In genomic region chr3:190619353-190619752, GRCh38 we compare ENCODE assay signal across 24 cellular contexts.
DNase-seq lines count a peak whose midpoint lies in the region; ATAC-seq and TF ChIP-seq lines count a peak whose summit lies in the region.
"Had no signal": no experiment of that assay in that cellular context is flagged by ENCODE, and none has a peak within 500 bp of the region (broad histone marks: within the 10 kb centered on the region; RNA-seq: fewer than 3 reads in every experiment).

No MANE protein-coding gene starts in this region.

- no peaks in the 10 kb centered on the region for H3K4me1 ChIP-seq in breast epithelium
- no peaks in the 10 kb centered on the region for H3K4me1 ChIP-seq in SJCRH30

- peak overlapping the region; percentile 4 for H3K4me3 Mint-ChIP-seq in T-helper 1 cell treated with Interleukin-12 subunit alpha and Interleukin-12 subunit beta and Interleukin-4 antibody, amounts not matched to agents 30 μg/mL and 1 μg/mL, for 36 hours
- no peak overlapping the region for H3K4me3 Mint-ChIP-seq in MCF 10A (ENCODE audit: unreplicated experiment)
- peak overlapping the region; percentile 58 for H3K4me3 Mint-ChIP-seq in activated naive CD8-positive, alpha-beta T cell treated with anti-CD3 and anti-CD28 coated beads, Interleukin-2, amount 10 ng/mL, durations not matched to agents 7 days and 5 days
- peak overlapping the region; percentile 13 to 69 for H3K4me3 Mint-ChIP-seq in stimulated activated naive CD8-positive, alpha-beta T cell treated with anti-CD3 and anti-CD28 coated beads, Interleukin-15, amount 100 ng/mL, for 72 hours
- H3K4me3 Mint-ChIP-seq: CD8-positive, alpha-beta T cell; neural crest cell; WTC11 had no signal

- H3K27ac Mint-ChIP-seq in T-helper 1 cell treated with Interleukin-12 subunit alpha and Interleukin-12 subunit beta and Interleukin-4 antibody, amounts not matched to agents 30 μg/mL and 1 μg/mL, for 36 hours = peak overlapping the region; percentile 94
- peak overlapping the region; percentile 32 for H3K27ac Mint-ChIP-seq in MCF 10A (ENCODE audit: low read depth, unreplicated experiment)
- H3K27ac Mint-ChIP-seq in activated naive CD8-positive, alpha-beta T cell treated with anti-CD3 and anti-CD28 coated beads, Interleukin-2, amount 10 ng/mL, durations not matched to agents 7 days and 5 days = peak overlapping the region; percentile 75
- peak overlapping the region; percentile 94 to 96 for H3K27ac Mint-ChIP-seq in stimulated activated naive CD8-positive, alpha-beta T cell treated with anti-CD3 and anti-CD28 coated beads, Interleukin-15, amount 100 ng/mL, for 72 hours
- H3K27ac Mint-ChIP-seq: CD8-positive, alpha-beta T cell; WTC11 had no signal

- no peaks in the 10 kb centered on the region for H3K36me3 ChIP-seq in breast epithelium
- no peaks in the 10 kb centered on the region for H3K36me3 ChIP-seq in SJCRH30

- TF ChIP-seq CTCF in MCF 10A (IDR thresholded peaks at IDR 0.05; ENCODE audit: unreplicated experiment) = no peak
- no peak for TF ChIP-seq CTCF in breast epithelium (IDR thresholded peaks at IDR 0.05)

- no peaks in the 10 kb centered on the region for H3K9me3 Mint-ChIP-seq in T-helper 1 cell treated with Interleukin-12 subunit alpha and Interleukin-12 subunit beta and Interleukin-4 antibody, amounts not matched to agents 30 μg/mL and 1 μg/mL, for 36 hours
- H3K9me3 Mint-ChIP-seq in MCF 10A (ENCODE audit: unreplicated experiment) = no peaks in the 10 kb centered on the region
- H3K9me3 Mint-ChIP-seq in activated naive CD8-positive, alpha-beta T cell treated with anti-CD3 and anti-CD28 coated beads, Interleukin-2, amount 10 ng/mL, durations not matched to agents 7 days and 5 days = peaks cover 3% of the 10 kb centered on the region
- H3K9me3 Mint-ChIP-seq in stimulated activated naive CD8-positive, alpha-beta T cell treated with anti-CD3 and anti-CD28 coated beads, Interleukin-15, amount 100 ng/mL, for 72 hours = peaks cover 0 to 7% of the 10 kb centered on the region in 2 donors
- H3K9me3 Mint-ChIP-seq: CD8-positive, alpha-beta T cell; IgD-negative memory B cell; WTC11 had no signal

- H3K4me1 Mint-ChIP-seq in T-helper 1 cell treated with Interleukin-12 subunit alpha and Interleukin-12 subunit beta and Interleukin-4 antibody, amounts not matched to agents 30 μg/mL and 1 μg/mL, for 36 hours (ENCODE audit: low read depth) = peaks cover 65% of the 10 kb centered on the region
- no peaks in the 10 kb centered on the region for H3K4me1 Mint-ChIP-seq in MCF 10A (ENCODE audit: insufficient read depth, unreplicated experiment)
- peaks cover 49% of the 10 kb centered on the region for H3K4me1 Mint-ChIP-seq in activated naive CD8-positive, alpha-beta T cell treated with anti-CD3 and anti-CD28 coated beads, Interleukin-2, amount 10 ng/mL, durations not matched to agents 7 days and 5 days
- H3K4me1 Mint-ChIP-seq in stimulated activated naive CD8-positive, alpha-beta T cell treated with anti-CD3 and anti-CD28 coated beads, Interleukin-15, amount 100 ng/mL, for 72 hours = peaks cover 74% of the 10 kb centered on the region

- CTCF ChIA-PET in MCF 10A (lab: Yijun Ruan, JAX) = interaction anchor here (0.6 to 0.7 kb wide), 2 partner anchors 449 to 450 kb away, joined by 3 to 6 read pairs; no protein-coding TSS in a partner anchor

- no peak for ATAC-seq in activated naive CD8-positive, alpha-beta T cell treated with anti-CD3 and anti-CD28 coated beads, Interleukin-2, amount 10 ng/mL, durations not matched to agents 7 days and 5 days (ENCODE audit: low read depth)
- no peak for ATAC-seq in stimulated activated naive CD8-positive, alpha-beta T cell treated with anti-CD3 and anti-CD28 coated beads, Interleukin-15, amount 100 ng/mL, for 72 hours
- ATAC-seq: CD8-positive, alpha-beta T cell; mucosa of descending colon; sciatic nerve; SK-N-SH treated with all-trans-retinoic acid at 6 μM for 48 hours; WTC11 had no signal

- peaks cover 21% of the 10 kb centered on the region for H3K36me3 Mint-ChIP-seq in T-helper 1 cell treated with Interleukin-12 subunit alpha and Interleukin-12 subunit beta and Interleukin-4 antibody, amounts not matched to agents 30 μg/mL and 1 μg/mL, for 36 hours (ENCODE audit: low read depth)
- H3K36me3 Mint-ChIP-seq in MCF 10A (ENCODE audit: insufficient read depth, unreplicated experiment) = peaks cover 23% of the 10 kb centered on the region
- peaks cover 31% of the 10 kb centered on the region for H3K36me3 Mint-ChIP-seq in activated naive CD8-positive, alpha-beta T cell treated with anti-CD3 and anti-CD28 coated beads, Interleukin-2, amount 10 ng/mL, durations not matched to agents 7 days and 5 days
- H3K36me3 Mint-ChIP-seq: WTC11 had no signal

- no peak overlapping the region for H3K4me3 ChIP-seq in breast epithelium
- no peak overlapping the region for H3K4me3 ChIP-seq in SJCRH30
- H3K4me3 ChIP-seq: mucosa of descending colon had no signal

- H3K9me3 ChIP-seq in breast epithelium = no peaks in the 10 kb centered on the region
- no peaks in the 10 kb centered on the region for H3K9me3 ChIP-seq in SJCRH30 (replicated peaks)
- H3K9me3 ChIP-seq: mucosa of descending colon had no signal

- intact Hi-C loops in MCF 10A (cut with micrococcal nuclease) (no loop called here), breast epithelium (cut with DNase I; ENCODE audit: low total_unique reads) (no loop called here)

- TF ChIP-seq POLR2A in breast epithelium (IDR thresholded peaks at IDR 0.05) = no peak

- no peak overlapping the region for H3K27ac ChIP-seq in breast epithelium
- no peak overlapping the region for H3K27ac ChIP-seq in SJCRH30
- H3K27ac ChIP-seq: 22Rv1 had no signal

- POLR2A ChIA-PET in MCF 10A (lab: Yijun Ruan, JAX) = interaction anchor here (0.9 to 1.5 kb wide), 2 partner anchors 8 to 9 kb away, joined by 3 to 4 read pairs; no protein-coding TSS in a partner anchor
- POLR2A ChIA-PET in activated naive CD8-positive, alpha-beta T cell treated with anti-CD3 and anti-CD28 coated beads, Interleukin-2, amount 10 ng/mL, durations not matched to agents 7 days and 5 days (lab: Charles Lee) = interaction anchor here (0.6 to 1.4 kb wide), 2 partner anchors 12 to 106 kb away, joined by 3 to 5 read pairs; partner anchors contain the start of gene IL1RAP

- BruUV-seq in MCF 10A (replicated peaks; lab: Mats Ljungman, UMichigan) = no TSS peak

- DNase-seq in T-helper 1 cell = no peak
- no peak for DNase-seq in MCF 10A (ENCODE audit: unreplicated experiment)
- DNase-seq in breast epithelium (ENCODE audit: low spot score in 2 of 2) = no peak
- no peak for DNase-seq in activated naive CD8-positive, alpha-beta T cell treated with anti-CD3 and anti-CD28 coated beads, Interleukin-2, amount 10 ng/mL, durations not matched to agents 7 days and 5 days
- DNase-seq in stimulated activated naive CD8-positive, alpha-beta T cell treated with anti-CD3 and anti-CD28 coated beads, Interleukin-15, amount 100 ng/mL, for 72 hours = no peak
- DNase-seq in SJCRH30 = no peak
- DNase-seq in DMS 273 (lab: John Stamatoyannopoulos, UW; ENCODE audit: unreplicated experiment) = no peak
- DNase-seq: activated gamma-delta T cell treated with Interleukin-2 at 50 U/mL for 16 hours; CD8-positive, alpha-beta T cell; HCEC 1CT; mucosa of descending colon; NCI-H1105; NCI-H2029 treated with DMSO at 0.1 percent for 48 hours; NCI-H226; NCI-H748 treated with DMSO at 0.1 percent for 48 hours; T1000; trophoblast cell had no signal

- no peaks in the 10 kb centered on the region for H3K27me3 ChIP-seq in breast epithelium
- H3K27me3 ChIP-seq in SJCRH30 = no peaks in the 10 kb centered on the region

- no peaks in the 10 kb centered on the region for H3K27me3 Mint-ChIP-seq in T-helper 1 cell treated with Interleukin-12 subunit alpha and Interleukin-12 subunit beta and Interleukin-4 antibody, amounts not matched to agents 30 μg/mL and 1 μg/mL, for 36 hours (ENCODE audit: low read depth)
- H3K27me3 Mint-ChIP-seq in MCF 10A (ENCODE audit: insufficient read depth, unreplicated experiment) = no peaks in the 10 kb centered on the region
- H3K27me3 Mint-ChIP-seq in activated naive CD8-positive, alpha-beta T cell treated with anti-CD3 and anti-CD28 coated beads, Interleukin-2, amount 10 ng/mL, durations not matched to agents 7 days and 5 days = no peaks in the 10 kb centered on the region
- no peaks in the 10 kb centered on the region for H3K27me3 Mint-ChIP-seq in stimulated activated naive CD8-positive, alpha-beta T cell treated with anti-CD3 and anti-CD28 coated beads, Interleukin-15, amount 100 ng/mL, for 72 hours
- H3K27me3 Mint-ChIP-seq: IgD-negative memory B cell had no signal

Comparison
In these comparisons a context has a peak if more than half of its experiments do, and no peak if none do; other contexts are left out.
1. H3K27ac Mint-ChIP-seq: peak in every context shown above with its lines; median percentile 95 in stimulated activated naive CD8-positive, alpha-beta T cell treated with anti-CD3 and anti-CD28 coated beads, Interleukin-15, amount 100 ng/mL, for 72 hours; 94 in T-helper 1 cell treated with Interleukin-12 subunit alpha and Interleukin-12 subunit beta and Interleukin-4 antibody, amounts not matched to agents 30 μg/mL and 1 μg/mL, for 36 hours; 75 in activated naive CD8-positive, alpha-beta T cell treated with anti-CD3 and anti-CD28 coated beads, Interleukin-2, amount 10 ng/mL, durations not matched to agents 7 days and 5 days; 32 in MCF 10A.